In genomic region chr1:228210076-228210651, GRCh38 we compare ENCODE assay signal across 14 cellular contexts. TPM values are rescaled to one million over a fixed set of nuclear protein-coding genes. Genes with fewer than 3 reads are reported as not detected.
DNase-seq lines count a peak whose midpoint lies in the region; ATAC-seq and TF ChIP-seq lines count a peak whose summit lies in the region.
"Had no signal": no experiment of that assay in that cellular context is flagged by ENCODE, and none has a peak within 500 bp of the region (broad histone marks: within the 10 kb centered on the region; RNA-seq: fewer than 3 reads in every experiment).

No MANE protein-coding gene starts in this region.

- H3K36me3 ChIP-seq in heart right ventricle = peaks cover 0 to 15% (median 0%) of the 10 kb centered on the region in 9 donors
- H3K36me3 ChIP-seq: transverse colon had no signal

- H3K9me3 Mint-ChIP-seq in activated T-cell treated with anti-CD3 and anti-CD28 coated beads, Interleukin-2, amount 50 U/mL, for 24 hours = no peaks in the 10 kb centered on the region
- H3K9me3 Mint-ChIP-seq: naive thymus-derived CD4-positive, alpha-beta T cell had no signal

- no peaks in the 10 kb centered on the region for H3K36me3 Mint-ChIP-seq in T-helper 17 cell (ENCODE audit: low read depth)
- no peaks in the 10 kb centered on the region for H3K36me3 Mint-ChIP-seq in activated T-cell treated with anti-CD3 and anti-CD28 coated beads, Interleukin-2, amount 50 U/mL, for 24 hours (ENCODE audit: low read depth)
- H3K36me3 Mint-ChIP-seq: activated naive CD8-positive, alpha-beta T cell; naive thymus-derived CD4-positive, alpha-beta T cell had no signal

- peak overlapping the region; percentile 76 to 100 (median 96) for H3K27ac ChIP-seq in heart right ventricle
- H3K27ac ChIP-seq: transverse colon had no signal

- 55 to 56% methylated on average over 11 of the region's 11 CpGs for WGBS in heart right ventricle, 2 donors

- H3K9me3 ChIP-seq in T-helper 17 cell (ENCODE audit: control insufficient read depth, low read length, poor library complexity, severe bottlenecking) = no peaks in the 10 kb centered on the region
- no peaks in the 10 kb centered on the region for H3K9me3 ChIP-seq in heart right ventricle
- H3K9me3 ChIP-seq: transverse colon had no signal

- no peak for TF ChIP-seq CTCF in heart right ventricle (IDR thresholded peaks at IDR 0.05)

- H3K4me3 ChIP-seq in heart right ventricle = peak overlapping the region in 9 of 10 donors; percentile 51 to 79 (median 67)
- H3K4me3 ChIP-seq: transverse colon had no signal

- intact Hi-C loops in heart right ventricle (cut with DNase I) = loop anchor here in 1 of 10 donors (5.0 kb wide), 1 partner anchor 307 kb away; no protein-coding TSS in a partner anchor

- peak overlapping the region; percentile 53 for H3K4me3 Mint-ChIP-seq in T-helper 17 cell
- no peak overlapping the region for H3K4me3 Mint-ChIP-seq in activated T-cell treated with anti-CD3 and anti-CD28 coated beads, Interleukin-2, amount 50 U/mL, for 24 hours

- H3K27me3 ChIP-seq in heart right ventricle = peaks cover 0 to 21% (median 13%) of the 10 kb centered on the region in 7 donors

- peak; percentile 33 for DNase-seq in HS-27A (ENCODE audit: low read depth)
- DNase-seq in T-helper 17 cell = no peak
- DNase-seq in heart right ventricle = peak; percentile 48 to 51
- DNase-seq in renal cortical epithelial cell (ENCODE audit: low read depth) = peak; percentile 45
- no peak for DNase-seq in hippocampal formation (lab: John Stamatoyannopoulos, UW)
- no peak for DNase-seq in activated T-cell treated with anti-CD3 and anti-CD28 coated beads, Interleukin-2, amount 50 U/mL, for 24 hours
- DNase-seq in OCI-M1 (lab: John Stamatoyannopoulos, UW) = no peak
- DNase-seq: cerebellar nuclear complex; naive thymus-derived CD4-positive, alpha-beta T cell; NCI-H1092; NCI-H345; transverse colon had no signal

- H3K27ac Mint-ChIP-seq in T-helper 17 cell = no peak overlapping the region
- H3K27ac Mint-ChIP-seq in activated T-cell treated with anti-CD3 and anti-CD28 coated beads, Interleukin-2, amount 50 U/mL, for 24 hours = no peak overlapping the region
- H3K27ac Mint-ChIP-seq: activated naive CD8-positive, alpha-beta T cell had no signal

- peaks cover 2% of the 10 kb centered on the region for H3K4me1 Mint-ChIP-seq in T-helper 17 cell
- H3K4me1 Mint-ChIP-seq in activated T-cell treated with anti-CD3 and anti-CD28 coated beads, Interleukin-2, amount 50 U/mL, for 24 hours (ENCODE audit: low read depth) = peaks cover 2% of the 10 kb centered on the region

- no peaks in the 10 kb centered on the region for H3K27me3 Mint-ChIP-seq in T-helper 17 cell
- peaks cover 8% of the 10 kb centered on the region for H3K27me3 Mint-ChIP-seq in activated T-cell treated with anti-CD3 and anti-CD28 coated beads, Interleukin-2, amount 50 U/mL, for 24 hours

- H3K4me1 ChIP-seq in heart right ventricle = peaks cover 13 to 70% (median 42%) of the 10 kb centered on the region in 9 donors

- ATAC-seq in T-helper 17 cell = no peak
- ATAC-seq in heart right ventricle = peak; percentile 5 to 51 (median 28)
- no peak for ATAC-seq in GM18858 (IDR thresholded peaks at IDR 0.05; ENCODE audit: unreplicated experiment)
- ATAC-seq: naive thymus-derived CD4-positive, alpha-beta T cell had no signal

RNA-seq across cellular contexts. Expression of gene OBSCN, which starts 2.3 kb away (rescaled TPM):
- total RNA-seq in T-helper 17 cell = 10 to 100 TPM; 23.1 to 34.2 TPM
- 100 to 1,000 TPM; 285 to 541 (median 407) TPM for total RNA-seq in heart right ventricle
- polyA plus RNA-seq in heart right ventricle = 100 to 1,000 TPM; 176 to 639 TPM
- 4.0 and 74.1 TPM in 2 replicates for total RNA-seq in renal cortical epithelial cell

RNA-seq across cellular contexts. Expression of gene IBA57, which starts 44.6 kb away (rescaled TPM):
- total RNA-seq in T-helper 17 cell (10 to 100 TPM; 16.3 to 18.2 TPM), heart right ventricle (10 to 100 TPM in 9 of 10 donors, 1 to 10 TPM in 1; 9.3 to 20.3 (median 17.2) TPM), renal cortical epithelial cell (2.6 and 10.4 TPM in 2 replicates)
- polyA plus RNA-seq in heart right ventricle = 1 to 10 TPM; 2.8 to 6.7 TPM

Comparison
In these comparisons a context has a peak if more than half of its experiments do, and no peak if none do; other contexts are left out.
1. DNase-seq: peak in HS-27A (single experiment), heart right ventricle (2 of 2) and renal cortical epithelial cell (single experiment); none in T-helper 17 cell (0 of 3), hippocampal formation (0 of 2), activated T-cell treated with anti-CD3 and anti-CD28 coated beads, Interleukin-2, amount 50 U/mL, for 24 hours (single experiment) and OCI-M1 (single experiment).
2. ATAC-seq: peak in heart right ventricle (8 of 8); none in T-helper 17 cell (single experiment) and GM18858 (single experiment).